ENCODE assay signal across 17 cellular contexts in genomic region chr5:10502578-10502977, GRCh38.
DNase-seq lines count a peak whose midpoint lies in the region; ATAC-seq and TF ChIP-seq lines count a peak whose summit lies in the region.
"Had no signal": no experiment of that assay in that cellular context is flagged by ENCODE, and none has a peak within 500 bp of the region (broad histone marks: within the 10 kb centered on the region; RNA-seq: fewer than 3 reads in every experiment).

No MANE protein-coding gene starts in this region.

- no peak overlapping the region for H3K4me3 ChIP-seq in cardiac muscle cell
- H3K4me3 ChIP-seq in Panc1 (ENCODE audit: low read depth in 2 of 2, low read length in 2 of 2): no peak overlapping the region
- H3K4me3 ChIP-seq in aorta (ENCODE audit: low read length in 2 of 2): no peak overlapping the region
- H3K4me3 ChIP-seq: GM23248, SJSA1 had no signal

- H3K4me3 Mint-ChIP-seq in naive thymus-derived CD8-positive, alpha-beta T cell: no peak overlapping the region

- no peaks in the 10 kb centered on the region for H3K36me3 Mint-ChIP-seq in naive thymus-derived CD8-positive, alpha-beta T cell

- H3K27me3 Mint-ChIP-seq in naive thymus-derived CD8-positive, alpha-beta T cell: peaks cover 0 to 3% (median 0%) of the 10 kb centered on the region in 5 donors

- H3K27ac ChIP-seq in cardiac muscle cell: peak overlapping the region; percentile 10
- H3K27ac ChIP-seq in Panc1 (ENCODE audit: low read length): no peak overlapping the region
- H3K27ac ChIP-seq in aorta (ENCODE audit: low read depth in 1 of 2, low read length in 2 of 2): no peak overlapping the region
- H3K27ac ChIP-seq: C4-2B, GM23248, SJSA1 had no signal

- DNase-seq in cardiac muscle cell (ENCODE audit: low read depth in 1 of 2, low spot score in 1 of 2) (peak in 1 of 2 donors; percentile 13), cardiac septum (ENCODE audit: low spot score) (no peak), Panc1 (ENCODE audit: low read depth, low spot score) (no peak), iPS-NIHi11 (ENCODE audit: low spot score) (peak; percentile 48), aorta (peak in 1 of 2 donors; percentile 54), mucosa of gallbladder (ENCODE audit: low spot score) (no peak)
- DNase-seq in activated T-cell treated with anti-CD3 and anti-CD28 coated beads, Interleukin-2, amount 50 U/mL, for 1 hour: no peak
- DNase-seq in naive thymus-derived CD8-positive, alpha-beta T cell: no peak
- DNase-seq: GM23248, Karpas-422, MM.1S, NCI-H1105 treated with DMSO at 0.1 percent for 48 hours, NCI-H2029, NCI-H2171 treated with DMSO at 0.1 percent for 48 hours, NCI-H510A treated with DMSO at 0.1 percent for 48 hours had no signal

- no peaks in the 10 kb centered on the region for H3K36me3 ChIP-seq in cardiac muscle cell
- no peaks in the 10 kb centered on the region for H3K36me3 ChIP-seq in Panc1 (ENCODE audit: control insufficient read depth, insufficient read depth, low read length)
- H3K36me3 ChIP-seq in aorta (ENCODE audit: control insufficient read depth in 1 of 2, insufficient read depth in 2 of 2, low read length in 1 of 2): no peaks in the 10 kb centered on the region
- H3K36me3 ChIP-seq: SJSA1 had no signal

- WGBS in aorta, 2 donors: 84 to 90% methylated on average over 10 of the region's 10 CpGs

- H3K27me3 ChIP-seq in cardiac muscle cell: no peaks in the 10 kb centered on the region
- no peaks in the 10 kb centered on the region for H3K27me3 ChIP-seq in Panc1 (ENCODE audit: control insufficient read depth, insufficient read depth, low read length)
- no peaks in the 10 kb centered on the region for H3K27me3 ChIP-seq in aorta (ENCODE audit: control insufficient read depth in 1 of 2, insufficient read depth in 2 of 2, low read length in 1 of 2)
- H3K27me3 ChIP-seq: SJSA1 had no signal

- H3K4me1 Mint-ChIP-seq in naive thymus-derived CD8-positive, alpha-beta T cell: peaks cover 0 to 10% (median 0%) of the 10 kb centered on the region in 4 donors

- intact Hi-C loops in cardiac septum (cut with DNase I) (no loop called here), Panc1 (cut with micrococcal nuclease; ENCODE audit: unreplicated experiment) (no loop called here), aorta (cut with DNase I) (no loop called here)

- no peaks in the 10 kb centered on the region for H3K9me3 Mint-ChIP-seq in naive thymus-derived CD8-positive, alpha-beta T cell

- no peak overlapping the region for H3K27ac Mint-ChIP-seq in naive thymus-derived CD8-positive, alpha-beta T cell

- CTCF ChIA-PET in Panc1 (lab: Charles Lee): no interaction called here

- BruUV-seq in Panc1 (replicated peaks; lab: Mats Ljungman, UMichigan): no TSS peak

- in situ Hi-C loops in Panc1 (cut with HindIII; ENCODE audit: low pct_unique_long_range_greater_than_20kb, low sequenced_read_pairs): no loop called here

- TF ChIP-seq CTCF in cardiac muscle cell (IDR thresholded peaks at IDR 0.05; ENCODE audit: low read depth, low read length): no peak
- no peak for TF ChIP-seq CTCF in Panc1 (IDR thresholded peaks at IDR 0.05)

- peak; percentile 55; the same call in 1 of the 2 replicates for ATAC-seq in Panc1
- peak; percentile 24 for ATAC-seq in aorta (ENCODE audit: low FRiP score)
- no peak for ATAC-seq in naive thymus-derived CD8-positive, alpha-beta T cell

- POLR2A ChIA-PET in Panc1 (lab: Charles Lee): no interaction called here
- POLR2A ChIA-PET in naive thymus-derived CD8-positive, alpha-beta T cell (lab: Charles Lee): no interaction called here

- H3K4me1 ChIP-seq in cardiac muscle cell (ENCODE audit: low read depth) (peaks cover 11% of the 10 kb centered on the region), Panc1 (ENCODE audit: control insufficient read depth, insufficient read depth, low read length) (peaks cover 11% of the 10 kb centered on the region; the same call in 1 of the 2 replicates), aorta (ENCODE audit: control insufficient read depth in 1 of 2, insufficient read depth in 2 of 2, low read length in 2 of 2) (no peaks in the 10 kb centered on the region)

- H3K9me3 ChIP-seq in cardiac muscle cell (ENCODE audit: low read depth): no peaks in the 10 kb centered on the region
- H3K9me3 ChIP-seq in Panc1 (ENCODE audit: control insufficient read depth, insufficient read depth, low read depth, low read length): no peaks in the 10 kb centered on the region
- H3K9me3 ChIP-seq in aorta (ENCODE audit: control insufficient read depth, low read length): no peaks in the 10 kb centered on the region
- H3K9me3 ChIP-seq: SJSA1 had no signal

Comparison
In these comparisons a context has a peak if more than half of its experiments do, and no peak if none do; other contexts are left out.
1. ATAC-seq: peak in Panc1 (single experiment) and aorta (single experiment); none in naive thymus-derived CD8-positive, alpha-beta T cell (0 of 2).